Comparison of ENCODE assay signal across 3 cellular contexts in the genomic region with DNA sequence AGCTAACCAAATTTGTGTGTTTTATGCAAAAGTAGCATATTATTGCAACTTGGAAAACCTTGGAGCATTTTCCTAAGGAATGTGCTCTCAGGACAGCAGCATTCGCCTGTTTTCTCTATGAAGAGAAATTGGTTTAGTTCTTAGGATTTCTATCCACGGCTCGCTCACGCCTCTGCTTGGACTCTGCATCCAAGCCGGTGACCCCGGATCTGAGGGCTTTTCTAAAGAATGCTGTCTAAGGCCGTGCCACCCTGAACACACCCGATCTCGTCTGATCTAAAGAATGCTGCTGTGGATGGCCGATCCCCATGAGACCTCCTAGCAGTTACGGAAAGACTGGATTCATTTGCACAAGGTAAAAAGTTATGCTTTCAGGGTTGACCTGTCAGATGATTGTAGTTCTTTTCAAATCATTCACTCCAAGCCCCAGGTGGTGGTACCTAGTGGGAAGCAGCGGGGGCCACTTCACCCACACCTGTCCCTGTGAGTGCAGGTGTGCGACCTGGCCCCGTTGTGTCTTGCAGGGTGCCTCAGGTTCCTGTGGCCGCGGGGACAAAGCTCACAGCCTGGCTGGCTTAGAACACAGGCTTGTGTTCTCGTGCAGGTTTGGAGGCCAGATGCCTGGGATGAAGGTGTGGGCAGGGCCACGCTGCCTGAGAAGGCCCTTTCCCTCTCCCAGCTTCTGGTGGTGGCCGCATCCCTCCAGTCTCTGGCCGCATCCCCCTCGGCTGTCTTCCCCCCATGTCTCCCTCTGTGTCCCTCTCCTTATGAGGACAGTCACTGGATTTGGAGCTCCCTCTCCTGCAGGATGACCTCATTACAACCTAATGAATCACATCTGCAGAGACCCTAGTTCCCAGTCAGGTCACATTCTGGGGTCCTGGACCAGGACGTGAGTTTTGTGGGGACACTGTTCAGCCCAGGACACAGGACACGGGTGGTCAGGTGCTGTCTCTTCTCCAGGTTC.
TF ChIP-seq lines count a peak whose summit lies in the region.

No MANE protein-coding gene starts in this region.

TF ChIP-seq in SK-N-SH, 30 proteins besides CTCF, POLR2A, EP300 and RAD21:
- TF ChIP-seq SMC3 (IDR thresholded peaks at IDR 0.05; ENCODE audit: low read depth, low read length), result peak; percentile 12; the same call in 1 of the 2 replicates
- no peak for TF ChIP-seq GABPA (IDR thresholded peaks at IDR 0.05; ENCODE audit: low read depth)

TF ChIP-seq in SK-N-SH treated with all-trans-retinoic acid at 6 μM for 48 hours, 23 proteins besides CTCF, POLR2A, EP300 and RAD21:
- no peak for TF ChIP-seq TCF4 (CRISPR knock-in tag; IDR thresholded peaks at IDR 0.05; ENCODE audit: borderline replicate concordance)

TF ChIP-seq in HepG2, 621 proteins besides CTCF, POLR2A, EP300 and RAD21:
- TF ChIP-seq ZBTB7B (CRISPR knock-in tag; IDR thresholded peaks at IDR 0.05) (no peak), CAMTA2 (CRISPR knock-in tag; IDR thresholded peaks at IDR 0.05; ENCODE audit: borderline replicate concordance) (no peak), ATAD3A (CRISPR knock-in tag; IDR thresholded peaks at IDR 0.05) (no peak), PRDM10 (CRISPR knock-in tag; IDR thresholded peaks at IDR 0.05; ENCODE audit: low read depth) (no peak), STAG1 (CRISPR knock-in tag; IDR thresholded peaks at IDR 0.05) (peak; percentile 11; the same call in 1 of the 2 replicates), KDM1A (CRISPR knock-in tag; IDR thresholded peaks at IDR 0.05) (no peak)
- TF ChIP-seq, protein P1, sequence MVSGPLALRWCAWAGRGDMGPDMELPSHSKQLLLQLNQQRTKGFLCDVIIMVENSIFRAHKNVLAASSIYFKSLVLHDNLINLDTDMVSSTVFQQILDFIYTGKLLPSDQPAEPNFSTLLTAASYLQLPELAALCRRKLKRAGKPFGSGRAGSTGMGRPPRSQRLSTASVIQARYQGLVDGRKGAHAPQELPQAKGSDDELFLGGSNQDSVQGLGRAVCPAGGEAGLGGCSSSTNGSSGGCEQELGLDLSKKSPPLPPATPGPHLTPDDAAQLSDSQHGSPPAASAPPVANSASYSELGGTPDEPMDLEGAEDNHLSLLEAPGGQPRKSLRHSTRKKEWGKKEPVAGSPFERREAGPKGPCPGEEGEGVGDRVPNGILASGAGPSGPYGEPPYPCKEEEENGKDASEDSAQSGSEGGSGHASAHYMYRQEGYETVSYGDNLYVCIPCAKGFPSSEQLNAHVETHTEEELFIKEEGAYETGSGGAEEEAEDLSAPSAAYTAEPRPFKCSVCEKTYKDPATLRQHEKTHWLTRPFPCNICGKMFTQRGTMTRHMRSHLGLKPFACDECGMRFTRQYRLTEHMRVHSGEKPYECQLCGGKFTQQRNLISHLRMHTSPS (CRISPR knock-in tag; IDR thresholded peaks at IDR 0.05; ENCODE audit: low read depth), result no peak
